ENCODE assay signal across 18 cellular contexts in the genomic region with DNA sequence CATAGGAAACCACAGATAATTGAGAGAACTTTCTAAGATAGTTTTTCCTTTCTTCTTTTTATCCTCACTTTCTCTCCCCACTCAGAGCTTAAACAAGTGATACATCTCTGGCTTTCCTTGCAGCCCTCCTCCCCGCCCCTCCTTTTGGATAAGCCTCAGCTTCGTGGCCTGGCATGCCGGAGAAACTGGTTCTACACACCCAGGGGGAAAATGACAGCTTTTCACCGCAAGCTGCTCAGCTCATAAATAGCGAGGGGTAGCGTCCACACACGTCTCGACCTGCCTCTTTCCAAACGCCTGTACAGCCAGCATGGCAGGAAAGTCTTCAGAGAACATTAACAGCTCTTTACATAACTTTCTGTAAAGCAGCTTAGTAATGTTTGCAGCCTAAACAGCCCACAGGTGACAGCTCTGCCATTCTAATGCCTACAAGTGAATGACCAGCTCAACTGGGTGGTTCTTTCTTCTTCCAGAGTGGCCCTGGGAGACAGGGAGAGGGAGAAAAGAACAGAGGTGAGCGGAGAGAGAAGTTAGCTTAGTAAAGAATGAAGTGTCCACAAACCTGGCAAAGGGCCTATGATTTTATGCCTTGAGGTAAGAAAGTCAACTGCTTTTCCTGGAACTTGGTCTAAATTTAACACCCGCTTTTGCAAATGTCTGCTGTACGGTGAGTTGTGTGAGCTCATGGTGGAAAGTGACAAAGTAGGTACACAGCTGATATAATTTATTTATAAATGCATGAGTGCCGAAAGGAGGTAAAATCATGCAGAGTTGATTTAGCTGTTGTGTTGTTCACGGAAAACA.
DNase-seq lines count a peak whose midpoint lies in the region; ATAC-seq, FAIRE-seq and TF ChIP-seq lines count a peak whose summit lies in the region.
"Had no signal": no experiment of that assay in that cellular context is flagged by ENCODE, and none has a peak within 500 bp of the region (broad histone marks: within the 10 kb centered on the region; RNA-seq: fewer than 3 reads in every experiment).

No MANE protein-coding gene starts in this region.

- FAIRE-seq in frontal cortex (lab: Jason Lieb, UNC): no peak
- FAIRE-seq: TTC549 had no signal

- 37% methylated on average over 14 of the region's 14 CpGs for WGBS in suprapubic skin

- TF ChIP-seq CTCF in RWPE1 (conservative IDR thresholded peaks at IDR 0.05; ENCODE audit: low read depth) (no peak), foreskin keratinocyte (conservative IDR thresholded peaks at IDR 0.05) (peak; percentile 6), suprapubic skin (IDR thresholded peaks at IDR 0.05) (no peak)

- H3K9me3 ChIP-seq in suprapubic skin: no peaks in the 10 kb centered on the region
- H3K9me3 ChIP-seq: upper lobe of left lung had no signal

- peak; percentile 25 for DNase-seq in DMS153 (lab: John Stamatoyannopoulos, UW)
- DNase-seq in DMS153 treated with DMSO at 0.1 percent for 48 hours (lab: John Stamatoyannopoulos, UW; ENCODE audit: unreplicated experiment): no peak
- DNase-seq in RWPE1 (ENCODE audit: low spot score): peak; percentile 85
- DNase-seq in foreskin keratinocyte: peak; percentile 97 to 98
- peak; percentile 74 to 81 for DNase-seq in suprapubic skin (ENCODE audit: low spot score in 2 of 2)
- no peak for DNase-seq in frontal cortex (ENCODE audit: low spot score in 2 of 2)
- DNase-seq: activated CD4-positive, alpha-beta memory T cell treated with anti-CD3 and anti-CD28 coated beads for 36 hours; activated T-cell treated with anti-CD3 and anti-CD28 coated beads, Interleukin-2, amount 50 U/mL, for 4 hours; brain microvascular endothelial cell; DMS79 treated with DMSO at 0.1 percent for 48 hours; naive thymus-derived CD4-positive, alpha-beta T cell; NCI-H524; stimulated activated naive B cell treated with anti-CD40 and anti-IgM and Interleukin-4, amounts not matched to agents 10 μg/mL and 1 μg/mL and 100 μg/mL, for 72 hours; upper lobe of left lung had no signal

- H3K27me3 ChIP-seq in foreskin keratinocyte (no peaks in the 10 kb centered on the region), suprapubic skin (no peaks in the 10 kb centered on the region)
- H3K27me3 ChIP-seq: BLaER1 treated with 17β-estradiol and CSF1 and Interleukin-3, amounts not matched to agents 10 nM and 100 nM; brain microvascular endothelial cell; upper lobe of left lung had no signal

- no peaks in the 10 kb centered on the region for H3K36me3 ChIP-seq in suprapubic skin
- H3K36me3 ChIP-seq: BLaER1 treated with 17β-estradiol and CSF1 and Interleukin-3, amounts not matched to agents 10 nM and 100 nM; brain microvascular endothelial cell; upper lobe of left lung had no signal

- peak; percentile 98 for ATAC-seq in foreskin keratinocyte
- ATAC-seq in HG03108 (IDR thresholded peaks at IDR 0.05; ENCODE audit: unreplicated experiment): no peak
- ATAC-seq in HG03565 (IDR thresholded peaks at IDR 0.05; ENCODE audit: unreplicated experiment): no peak
- ATAC-seq: activated T-cell treated with anti-CD3 and anti-CD28 coated beads, Interleukin-2, amount 50 U/mL, for 4 hours; naive thymus-derived CD4-positive, alpha-beta T cell; stimulated activated naive B cell treated with anti-CD40 and anti-IgM and Interleukin-4, amounts not matched to agents 10 μg/mL and 1 μg/mL and 100 μg/mL, for 72 hours had no signal

- CTCF ChIA-PET in RWPE1 (lab: Yijun Ruan, JAX): interaction anchor here (0.5 to 1.1 kb wide), 5 partner anchors 10 to 252 kb away, joined by 3 to 8 read pairs (median 3); partner anchors contain the start of gene TFAP2A

- no peak for TF ChIP-seq EP300 in suprapubic skin (IDR thresholded peaks at IDR 0.05)

- peak overlapping the region; percentile 32 for H3K4me3 ChIP-seq in suprapubic skin
- H3K4me3 ChIP-seq: BLaER1 treated with 17β-estradiol and CSF1 and Interleukin-3, amounts not matched to agents 10 nM and 100 nM; upper lobe of left lung had no signal

- no peak for TF ChIP-seq POLR2A in suprapubic skin (IDR thresholded peaks at IDR 0.05)

- H3K4me1 ChIP-seq in foreskin keratinocyte: peaks cover 24% of the 10 kb centered on the region
- peaks cover 20% of the 10 kb centered on the region for H3K4me1 ChIP-seq in suprapubic skin
- H3K4me1 ChIP-seq: BLaER1 treated with 17β-estradiol and CSF1 and Interleukin-3, amounts not matched to agents 10 nM and 100 nM; upper lobe of left lung had no signal

- H3K27ac ChIP-seq in RWPE1: peak overlapping the region; percentile 85
- H3K27ac ChIP-seq in foreskin keratinocyte: peak overlapping the region; percentile 78
- peak overlapping the region; percentile 92 for H3K27ac ChIP-seq in suprapubic skin
- H3K27ac ChIP-seq: BLaER1 treated with 17β-estradiol and CSF1 and Interleukin-3, amounts not matched to agents 10 nM and 100 nM; brain microvascular endothelial cell; upper lobe of left lung had no signal

- POLR2A ChIA-PET in RWPE1 (lab: Yijun Ruan, JAX; ENCODE audit: low non-redundant PET): interaction anchor here (0.7 to 1.2 kb wide), 2 partner anchors 241 to 249 kb away, joined by 3 to 6 read pairs; no protein-coding TSS in a partner anchor

Comparison
In these comparisons a context has a peak if more than half of its experiments do, and no peak if none do; other contexts are left out.
1. DNase-seq: peak in DMS153 (single experiment), RWPE1 (single experiment), foreskin keratinocyte (2 of 2) and suprapubic skin (2 of 2); none in DMS153 treated with DMSO at 0.1 percent for 48 hours (single experiment) and frontal cortex (0 of 2).
2. Peak in every context shown above with its lines, with median percentiles within 50 percentile points of each other: H3K27ac ChIP-seq.